Comparison of ENCODE assay signal across 11 cellular contexts in genomic region chr1:247054992-247055415, GRCh38. TPM values are rescaled to one million over a fixed set of nuclear protein-coding genes. Genes with fewer than 3 reads are reported as not detected.
A peak's percentile ranks its signal among the peaks of the same experiment; 100 is the strongest.
DNase-seq lines count a peak whose midpoint lies in the region; ATAC-seq, FAIRE-seq and TF ChIP-seq lines count a peak whose summit lies in the region.
"Had no signal": no experiment of that assay in that cellular context is flagged by ENCODE, and none has a peak within 500 bp of the region (broad histone marks: within the 10 kb centered on the region; RNA-seq: fewer than 3 reads in every experiment).

No MANE protein-coding gene starts in this region.

- no peak for TF ChIP-seq POLR2A in breast epithelium (IDR thresholded peaks at IDR 0.05)

- BruUV-seq in MCF 10A (replicated peaks; lab: Mats Ljungman, UMichigan) = no TSS peak

- H3K27ac Mint-ChIP-seq in MCF 10A (ENCODE audit: low read depth, unreplicated experiment) = peak overlapping the region; percentile 3

- peaks cover 33 to 64% of the 10 kb centered on the region in 2 donors for H3K9me3 ChIP-seq in breast epithelium

- H3K4me3 ChIP-seq in breast epithelium = no peak overlapping the region
- no peak overlapping the region for H3K4me3 ChIP-seq in fibroblast of villous mesenchyme (ENCODE audit: low read depth, low read length)
- H3K4me3 ChIP-seq: spleen had no signal

- no peak overlapping the region for H3K4me3 Mint-ChIP-seq in MCF 10A (ENCODE audit: unreplicated experiment)
- H3K4me3 Mint-ChIP-seq: central memory CD8-positive, alpha-beta T cell had no signal

- H3K4me1 ChIP-seq in breast epithelium = no peaks in the 10 kb centered on the region
- H3K4me1 ChIP-seq: spleen had no signal

- CTCF ChIA-PET in MCF 10A (lab: Yijun Ruan, JAX) = interaction anchor here (0.7 to 1.0 kb wide), 3 partner anchors 8 to 24 kb away, joined by 3 to 4 read pairs (median 3); partner anchors contain the start of gene ZNF670

- H3K27me3 ChIP-seq in breast epithelium = no peaks in the 10 kb centered on the region
- H3K27me3 ChIP-seq: spleen had no signal

- FAIRE-seq in urothelium cell line (lab: Jason Lieb, UNC) = no peak

- H3K36me3 ChIP-seq in breast epithelium = no peaks in the 10 kb centered on the region

- no peak for ATAC-seq in GM19023 (IDR thresholded peaks at IDR 0.05; ENCODE audit: unreplicated experiment)

- H3K4me1 Mint-ChIP-seq in MCF 10A (ENCODE audit: insufficient read depth, unreplicated experiment) = peaks cover 12% of the 10 kb centered on the region

- no peak overlapping the region for H3K27ac ChIP-seq in breast epithelium
- H3K27ac ChIP-seq: spleen had no signal

- TF ChIP-seq CTCF in MCF 10A (IDR thresholded peaks at IDR 0.05; ENCODE audit: unreplicated experiment) (no peak), breast epithelium (IDR thresholded peaks at IDR 0.05) (no peak), fibroblast of villous mesenchyme (IDR thresholded peaks at IDR 0.05; ENCODE audit: insufficient read depth, low read depth, low read length) (no peak)

- DNase-seq in MCF 10A (ENCODE audit: unreplicated experiment) (peak; percentile 69), breast epithelium (ENCODE audit: low spot score in 2 of 2) (no peak), amniotic epithelial cell (ENCODE audit: low read depth) (peak; percentile 16), fibroblast of villous mesenchyme (ENCODE audit: low read depth) (peak; percentile 12), urothelium cell line (ENCODE audit: low spot score) (peak; percentile 18), hypothalamus (lab: John Stamatoyannopoulos, UW) (no peak), kidney glomerular epithelial cell (lab: John Stamatoyannopoulos, UW) (no peak)
- DNase-seq: SIG-M5, spleen had no signal

- intact Hi-C loops in MCF 10A (cut with micrococcal nuclease) (no loop called here), breast epithelium (cut with DNase I; ENCODE audit: low total_unique reads) (no loop called here)

- H3K9me3 Mint-ChIP-seq in MCF 10A (ENCODE audit: unreplicated experiment) = peaks cover 38% of the 10 kb centered on the region

- POLR2A ChIA-PET in MCF 10A (lab: Yijun Ruan, JAX) = interaction anchor here (1.0 kb wide), 1 partner anchor 9 kb away, joined by 4 read pairs; no protein-coding TSS in a partner anchor

- peaks cover 6% of the 10 kb centered on the region for H3K36me3 Mint-ChIP-seq in MCF 10A (ENCODE audit: insufficient read depth, unreplicated experiment)

- H3K27me3 Mint-ChIP-seq in MCF 10A (ENCODE audit: insufficient read depth, unreplicated experiment) = no peaks in the 10 kb centered on the region
- H3K27me3 Mint-ChIP-seq: central memory CD8-positive, alpha-beta T cell had no signal

RNA-seq across cellular contexts. Expression of gene ZNF670, which starts 23.6 kb away (rescaled TPM):
- total RNA-seq in MCF 10A (2022) = 7.1 and 7.7 TPM in 2 replicates
- total RNA-seq in breast epithelium = 1 to 10 TPM; 2.1 to 8.0 (median 4.9) TPM
- total RNA-seq in fibroblast of villous mesenchyme = 2.9 and 4.3 TPM in 2 replicates

RNA-seq across cellular contexts. Expression of gene ZNF695, which starts 47.1 kb away (rescaled TPM):
- total RNA-seq in MCF 10A (2022) = 8.7 and 13.8 TPM in 2 replicates
- total RNA-seq in breast epithelium = 1 to 10 TPM in 2 of 3 donors, not detected in 1; 1.0 to 1.1 TPM
- 1.3 and 2.6 TPM in 2 replicates for total RNA-seq in fibroblast of villous mesenchyme

RNA-seq across cellular contexts. Expression of gene ZNF669, which starts 49.2 kb away (rescaled TPM):
- 11.6 and 11.9 TPM in 2 replicates for total RNA-seq in MCF 10A (2022)
- total RNA-seq in breast epithelium = 10 to 100 TPM in 2 of 3 donors, 1 to 10 TPM in 1; 5.9 to 11.7 (median 11.5) TPM
- 10.0 and 13.0 TPM in 2 replicates for total RNA-seq in fibroblast of villous mesenchyme

Comparison
In these comparisons a context has a peak if more than half of its experiments do, and no peak if none do; other contexts are left out.
1. DNase-seq: peak in MCF 10A (single experiment), amniotic epithelial cell (single experiment), fibroblast of villous mesenchyme (single experiment) and urothelium cell line (single experiment); none in breast epithelium (0 of 2), hypothalamus (0 of 51) and kidney glomerular epithelial cell (single experiment).